1 cellular context compared by ENCODE assay signal in the genomic region with DNA sequence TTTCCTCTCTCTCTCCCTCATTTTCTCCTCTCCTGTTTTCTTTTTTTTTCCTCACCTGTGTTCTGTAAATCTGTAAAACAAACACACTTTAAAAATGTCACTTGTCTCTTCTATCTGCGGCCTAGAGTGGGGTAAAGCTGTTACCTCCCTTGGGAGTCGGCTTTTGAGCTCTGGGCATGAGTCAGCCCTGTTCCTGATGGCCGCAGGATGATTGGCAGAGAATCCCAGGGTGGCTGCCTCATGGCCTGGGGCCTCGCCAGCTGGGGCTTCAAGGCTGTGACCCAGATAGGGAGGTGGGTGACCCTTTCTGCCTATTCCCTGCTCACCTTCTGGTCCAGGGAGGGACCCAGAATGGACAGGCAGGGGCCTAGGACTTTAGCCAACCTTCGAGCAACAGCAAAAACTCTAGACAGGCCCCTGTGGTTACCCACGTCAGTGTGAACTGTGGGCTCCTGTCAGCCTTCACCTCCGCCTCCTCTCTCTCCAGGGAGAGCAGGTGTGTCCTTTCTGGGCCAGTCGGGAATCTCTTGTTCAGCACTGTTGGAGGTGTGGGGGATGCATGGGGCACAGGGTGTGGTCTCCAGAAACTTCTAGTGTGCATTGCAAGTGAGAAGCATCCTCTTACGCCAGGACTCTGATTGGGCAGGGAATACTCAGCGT.
TF ChIP-seq lines count a peak whose summit lies in the region.

No MANE protein-coding gene starts in this region.

TF ChIP-seq in HEK293, 187 proteins besides CTCF, POLR2A, EP300 and RAD21 (continued from another document and continues in another):
- TF ChIP-seq, protein P1, sequence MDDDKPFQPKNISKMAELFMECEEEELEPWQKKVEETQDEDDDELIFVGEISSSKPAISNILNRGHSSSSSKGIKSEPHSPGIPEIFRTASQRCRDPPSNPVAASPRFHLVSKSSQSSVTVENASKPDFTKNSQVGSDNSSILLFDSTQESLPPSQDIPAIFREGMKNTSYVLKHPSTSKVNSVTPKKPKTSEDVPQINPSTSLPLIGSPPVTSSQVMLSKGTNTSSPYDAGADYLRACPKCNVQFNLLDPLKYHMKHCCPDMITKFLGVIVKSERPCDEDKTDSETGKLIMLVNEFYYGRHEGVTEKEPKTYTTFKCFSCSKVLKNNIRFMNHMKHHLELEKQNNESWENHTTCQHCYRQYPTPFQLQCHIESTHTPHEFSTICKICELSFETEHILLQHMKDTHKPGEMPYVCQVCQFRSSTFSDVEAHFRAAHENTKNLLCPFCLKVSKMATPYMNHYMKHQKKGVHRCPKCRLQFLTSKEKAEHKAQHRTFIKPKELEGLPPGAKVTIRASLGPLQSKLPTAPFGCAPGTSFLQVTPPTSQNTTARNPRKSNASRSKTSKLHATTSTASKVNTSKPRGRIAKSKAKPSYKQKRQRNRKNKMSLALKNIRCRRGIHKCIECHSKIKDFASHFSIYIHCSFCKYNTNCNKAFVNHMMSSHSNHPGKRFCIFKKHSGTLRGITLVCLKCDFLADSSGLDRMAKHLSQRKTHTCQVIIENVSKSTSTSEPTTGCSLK (tag by site-specific recombination; IDR thresholded peaks at IDR 0.05), result no peak
- TF ChIP-seq, protein P2, sequence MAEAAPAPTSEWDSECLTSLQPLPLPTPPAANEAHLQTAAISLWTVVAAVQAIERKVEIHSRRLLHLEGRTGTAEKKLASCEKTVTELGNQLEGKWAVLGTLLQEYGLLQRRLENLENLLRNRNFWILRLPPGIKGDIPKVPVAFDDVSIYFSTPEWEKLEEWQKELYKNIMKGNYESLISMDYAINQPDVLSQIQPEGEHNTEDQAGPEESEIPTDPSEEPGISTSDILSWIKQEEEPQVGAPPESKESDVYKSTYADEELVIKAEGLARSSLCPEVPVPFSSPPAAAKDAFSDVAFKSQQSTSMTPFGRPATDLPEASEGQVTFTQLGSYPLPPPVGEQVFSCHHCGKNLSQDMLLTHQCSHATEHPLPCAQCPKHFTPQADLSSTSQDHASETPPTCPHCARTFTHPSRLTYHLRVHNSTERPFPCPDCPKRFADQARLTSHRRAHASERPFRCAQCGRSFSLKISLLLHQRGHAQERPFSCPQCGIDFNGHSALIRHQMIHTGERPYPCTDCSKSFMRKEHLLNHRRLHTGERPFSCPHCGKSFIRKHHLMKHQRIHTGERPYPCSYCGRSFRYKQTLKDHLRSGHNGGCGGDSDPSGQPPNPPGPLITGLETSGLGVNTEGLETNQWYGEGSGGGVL (tag by site-specific recombination; IDR thresholded peaks at IDR 0.05), result no peak
- TF ChIP-seq, protein P3, sequence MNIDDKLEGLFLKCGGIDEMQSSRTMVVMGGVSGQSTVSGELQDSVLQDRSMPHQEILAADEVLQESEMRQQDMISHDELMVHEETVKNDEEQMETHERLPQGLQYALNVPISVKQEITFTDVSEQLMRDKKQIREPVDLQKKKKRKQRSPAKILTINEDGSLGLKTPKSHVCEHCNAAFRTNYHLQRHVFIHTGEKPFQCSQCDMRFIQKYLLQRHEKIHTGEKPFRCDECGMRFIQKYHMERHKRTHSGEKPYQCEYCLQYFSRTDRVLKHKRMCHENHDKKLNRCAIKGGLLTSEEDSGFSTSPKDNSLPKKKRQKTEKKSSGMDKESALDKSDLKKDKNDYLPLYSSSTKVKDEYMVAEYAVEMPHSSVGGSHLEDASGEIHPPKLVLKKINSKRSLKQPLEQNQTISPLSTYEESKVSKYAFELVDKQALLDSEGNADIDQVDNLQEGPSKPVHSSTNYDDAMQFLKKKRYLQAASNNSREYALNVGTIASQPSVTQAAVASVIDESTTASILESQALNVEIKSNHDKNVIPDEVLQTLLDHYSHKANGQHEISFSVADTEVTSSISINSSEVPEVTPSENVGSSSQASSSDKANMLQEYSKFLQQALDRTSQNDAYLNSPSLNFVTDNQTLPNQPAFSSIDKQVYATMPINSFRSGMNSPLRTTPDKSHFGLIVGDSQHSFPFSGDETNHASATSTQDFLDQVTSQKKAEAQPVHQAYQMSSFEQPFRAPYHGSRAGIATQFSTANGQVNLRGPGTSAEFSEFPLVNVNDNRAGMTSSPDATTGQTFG (tag by site-specific recombination; IDR thresholded peaks at IDR 0.05; ENCODE audit: borderline replicate concordance), result no peak
- TF ChIP-seq ZNF707 (tag by site-specific recombination; IDR thresholded peaks at IDR 0.05) (no peak), ZNF132 (tag by site-specific recombination; IDR thresholded peaks at IDR 0.05; ENCODE audit: borderline replicate concordance) (no peak), ZNF585B (tag by site-specific recombination; IDR thresholded peaks at IDR 0.05) (no peak), HOXA7 (CRISPR knock-in tag; IDR thresholded peaks at IDR 0.05; ENCODE audit: borderline replicate concordance) (no peak), ZFP3 (tag by site-specific recombination; IDR thresholded peaks at IDR 0.05; ENCODE audit: low read depth) (no peak), ZNF76 (tag by site-specific recombination; IDR thresholded peaks at IDR 0.05; ENCODE audit: borderline replicate concordance, low read depth) (no peak), ZNF660 (tag by site-specific recombination; IDR thresholded peaks at IDR 0.05) (no peak), ZNF391 (tag by site-specific recombination; IDR thresholded peaks at IDR 0.05; ENCODE audit: borderline replicate concordance, low read depth) (no peak), ZNF701 (tag by site-specific recombination; IDR thresholded peaks at IDR 0.05) (no peak), ZNF768 (tag by site-specific recombination; IDR thresholded peaks at IDR 0.05) (no peak), ZBTB21 (tag by site-specific recombination; IDR thresholded peaks at IDR 0.05) (no peak), ZNF548 (tag by site-specific recombination; IDR thresholded peaks at IDR 0.05) (no peak), ZNF184 (tag by site-specific recombination; IDR thresholded peaks at IDR 0.05) (no peak), ZNF596 (tag by site-specific recombination; IDR thresholded peaks at IDR 0.05) (no peak), ZNF37A (tag by site-specific recombination; IDR thresholded peaks at IDR 0.05) (no peak), ZNF16 (tag by site-specific recombination; IDR thresholded peaks at IDR 0.05; ENCODE audit: low read depth) (no peak), ZNF223 (tag by site-specific recombination; IDR thresholded peaks at IDR 0.05) (no peak), ZNF121 (tag by site-specific recombination; IDR thresholded peaks at IDR 0.05) (no peak), ZNF239 (tag by site-specific recombination; IDR thresholded peaks at IDR 0.05) (no peak), FEZF1 (tag by site-specific recombination; IDR thresholded peaks at IDR 0.05) (no peak), ZNF843 (tag by site-specific recombination; IDR thresholded peaks at IDR 0.05) (no peak), KLF7 (tag by site-specific recombination; IDR thresholded peaks at IDR 0.05; ENCODE audit: borderline replicate concordance) (no peak), ZFP69B (tag by site-specific recombination; IDR thresholded peaks at IDR 0.05) (no peak), OVOL3 (tag by site-specific recombination; IDR thresholded peaks at IDR 0.05) (no peak), BCL11A (tag by site-specific recombination; IDR thresholded peaks at IDR 0.05; ENCODE audit: low read depth) (no peak)
- TF ChIP-seq, protein P4, sequence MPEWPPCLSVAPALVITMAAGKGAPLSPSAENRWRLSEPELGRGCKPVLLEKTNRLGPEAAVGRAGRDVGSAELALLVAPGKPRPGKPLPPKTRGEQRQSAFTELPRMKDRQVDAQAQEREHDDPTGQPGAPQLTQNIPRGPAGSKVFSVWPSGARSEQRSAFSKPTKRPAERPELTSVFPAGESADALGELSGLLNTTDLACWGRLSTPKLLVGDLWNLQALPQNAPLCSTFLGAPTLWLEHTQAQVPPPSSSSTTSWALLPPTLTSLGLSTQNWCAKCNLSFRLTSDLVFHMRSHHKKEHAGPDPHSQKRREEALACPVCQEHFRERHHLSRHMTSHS (tag by site-specific recombination; IDR thresholded peaks at IDR 0.05), result no peak
- TF ChIP-seq, protein P5, sequence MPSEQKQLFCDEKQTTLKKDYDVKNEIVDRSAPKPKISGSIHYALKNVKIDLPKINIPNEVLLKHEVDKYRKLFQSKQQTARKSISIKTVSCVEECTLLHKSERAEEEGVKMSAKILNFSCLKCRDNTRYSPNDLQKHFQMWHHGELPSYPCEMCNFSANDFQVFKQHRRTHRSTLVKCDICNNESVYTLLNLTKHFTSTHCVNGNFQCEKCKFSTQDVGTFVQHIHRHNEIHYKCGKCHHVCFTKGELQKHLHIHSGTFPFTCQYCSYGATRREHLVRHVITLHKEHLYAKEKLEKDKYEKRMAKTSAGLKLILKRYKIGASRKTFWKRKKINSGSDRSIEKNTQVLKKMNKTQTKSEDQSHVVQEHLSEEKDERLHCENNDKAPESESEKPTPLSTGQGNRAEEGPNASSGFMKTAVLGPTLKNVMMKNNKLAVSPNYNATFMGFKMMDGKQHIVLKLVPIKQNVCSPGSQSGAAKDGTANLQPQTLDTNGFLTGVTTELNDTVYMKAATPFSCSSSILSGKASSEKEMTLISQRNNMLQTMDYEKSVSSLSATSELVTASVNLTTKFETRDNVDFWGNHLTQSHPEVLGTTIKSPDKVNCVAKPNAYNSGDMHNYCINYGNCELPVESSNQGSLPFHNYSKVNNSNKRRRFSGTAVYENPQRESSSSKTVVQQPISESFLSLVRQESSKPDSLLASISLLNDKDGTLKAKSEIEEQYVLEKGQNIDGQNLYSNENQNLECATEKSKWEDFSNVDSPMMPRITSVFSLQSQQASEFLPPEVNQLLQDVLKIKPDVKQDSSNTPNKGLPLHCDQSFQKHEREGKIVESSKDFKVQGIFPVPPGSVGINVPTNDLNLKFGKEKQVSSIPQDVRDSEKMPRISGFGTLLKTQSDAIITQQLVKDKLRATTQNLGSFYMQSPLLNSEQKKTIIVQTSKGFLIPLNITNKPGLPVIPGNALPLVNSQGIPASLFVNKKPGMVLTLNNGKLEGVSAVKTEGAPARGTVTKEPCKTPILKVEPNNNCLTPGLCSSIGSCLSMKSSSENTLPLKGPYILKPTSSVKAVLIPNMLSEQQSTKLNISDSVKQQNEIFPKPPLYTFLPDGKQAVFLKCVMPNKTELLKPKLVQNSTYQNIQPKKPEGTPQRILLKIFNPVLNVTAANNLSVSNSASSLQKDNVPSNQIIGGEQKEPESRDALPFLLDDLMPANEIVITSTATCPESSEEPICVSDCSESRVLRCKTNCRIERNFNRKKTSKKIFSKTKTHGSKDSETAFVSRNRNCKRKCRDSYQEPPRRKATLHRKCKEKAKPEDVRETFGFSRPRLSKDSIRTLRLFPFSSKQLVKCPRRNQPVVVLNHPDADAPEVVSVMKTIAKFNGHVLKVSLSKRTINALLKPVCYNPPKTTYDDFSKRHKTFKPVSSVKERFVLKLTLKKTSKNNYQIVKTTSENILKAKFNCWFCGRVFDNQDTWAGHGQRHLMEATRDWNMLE (tag by site-specific recombination; conservative IDR thresholded peaks at IDR 0.05; ENCODE audit: low read depth), result no peak
- TF ChIP-seq, protein P6, sequence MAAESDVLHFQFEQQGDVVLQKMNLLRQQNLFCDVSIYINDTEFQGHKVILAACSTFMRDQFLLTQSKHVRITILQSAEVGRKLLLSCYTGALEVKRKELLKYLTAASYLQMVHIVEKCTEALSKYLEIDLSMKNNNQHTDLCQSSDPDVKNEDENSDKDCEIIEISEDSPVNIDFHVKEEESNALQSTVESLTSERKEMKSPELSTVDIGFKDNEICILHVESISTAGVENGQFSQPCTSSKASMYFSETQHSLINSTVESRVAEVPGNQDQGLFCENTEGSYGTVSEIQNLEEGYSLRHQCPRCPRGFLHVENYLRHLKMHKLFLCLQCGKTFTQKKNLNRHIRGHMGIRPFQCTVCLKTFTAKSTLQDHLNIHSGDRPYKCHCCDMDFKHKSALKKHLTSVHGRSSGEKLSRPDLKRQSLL (tag by site-specific recombination; IDR thresholded peaks at IDR 0.05), result no peak
- TF ChIP-seq, protein P7, sequence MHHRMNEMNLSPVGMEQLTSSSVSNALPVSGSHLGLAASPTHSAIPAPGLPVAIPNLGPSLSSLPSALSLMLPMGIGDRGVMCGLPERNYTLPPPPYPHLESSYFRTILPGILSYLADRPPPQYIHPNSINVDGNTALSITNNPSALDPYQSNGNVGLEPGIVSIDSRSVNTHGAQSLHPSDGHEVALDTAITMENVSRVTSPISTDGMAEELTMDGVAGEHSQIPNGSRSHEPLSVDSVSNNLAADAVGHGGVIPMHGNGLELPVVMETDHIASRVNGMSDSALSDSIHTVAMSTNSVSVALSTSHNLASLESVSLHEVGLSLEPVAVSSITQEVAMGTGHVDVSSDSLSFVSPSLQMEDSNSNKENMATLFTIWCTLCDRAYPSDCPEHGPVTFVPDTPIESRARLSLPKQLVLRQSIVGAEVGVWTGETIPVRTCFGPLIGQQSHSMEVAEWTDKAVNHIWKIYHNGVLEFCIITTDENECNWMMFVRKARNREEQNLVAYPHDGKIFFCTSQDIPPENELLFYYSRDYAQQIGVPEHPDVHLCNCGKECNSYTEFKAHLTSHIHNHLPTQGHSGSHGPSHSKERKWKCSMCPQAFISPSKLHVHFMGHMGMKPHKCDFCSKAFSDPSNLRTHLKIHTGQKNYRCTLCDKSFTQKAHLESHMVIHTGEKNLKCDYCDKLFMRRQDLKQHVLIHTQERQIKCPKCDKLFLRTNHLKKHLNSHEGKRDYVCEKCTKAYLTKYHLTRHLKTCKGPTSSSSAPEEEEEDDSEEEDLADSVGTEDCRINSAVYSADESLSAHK (tag by site-specific recombination; IDR thresholded peaks at IDR 0.05), result no peak
- TF ChIP-seq, protein P8, sequence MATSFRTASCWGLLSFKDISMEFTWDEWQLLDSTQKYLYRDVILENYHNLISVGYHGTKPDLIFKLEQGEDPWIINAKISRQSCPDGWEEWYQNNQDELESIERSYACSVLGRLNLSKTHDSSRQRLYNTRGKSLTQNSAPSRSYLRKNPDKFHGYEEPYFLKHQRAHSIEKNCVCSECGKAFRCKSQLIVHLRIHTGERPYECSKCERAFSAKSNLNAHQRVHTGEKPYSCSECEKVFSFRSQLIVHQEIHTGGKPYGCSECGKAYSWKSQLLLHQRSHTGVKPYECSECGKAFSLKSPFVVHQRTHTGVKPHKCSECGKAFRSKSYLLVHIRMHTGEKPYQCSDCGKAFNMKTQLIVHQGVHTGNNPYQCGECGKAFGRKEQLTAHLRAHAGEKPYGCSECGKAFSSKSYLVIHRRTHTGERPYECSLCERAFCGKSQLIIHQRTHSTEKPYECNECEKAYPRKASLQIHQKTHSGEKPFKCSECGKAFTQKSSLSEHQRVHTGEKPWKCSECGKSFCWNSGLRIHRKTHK (tag by site-specific recombination; IDR thresholded peaks at IDR 0.05), result no peak
- TF ChIP-seq, protein P9, sequence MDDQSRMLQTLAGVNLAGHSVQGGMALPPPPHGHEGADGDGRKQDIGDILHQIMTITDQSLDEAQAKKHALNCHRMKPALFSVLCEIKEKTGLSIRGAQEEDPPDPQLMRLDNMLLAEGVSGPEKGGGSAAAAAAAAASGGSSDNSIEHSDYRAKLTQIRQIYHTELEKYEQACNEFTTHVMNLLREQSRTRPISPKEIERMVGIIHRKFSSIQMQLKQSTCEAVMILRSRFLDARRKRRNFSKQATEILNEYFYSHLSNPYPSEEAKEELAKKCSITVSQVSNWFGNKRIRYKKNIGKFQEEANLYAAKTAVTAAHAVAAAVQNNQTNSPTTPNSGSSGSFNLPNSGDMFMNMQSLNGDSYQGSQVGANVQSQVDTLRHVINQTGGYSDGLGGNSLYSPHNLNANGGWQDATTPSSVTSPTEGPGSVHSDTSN (CRISPR knock-in tag; IDR thresholded peaks at IDR 0.05), result no peak
- TF ChIP-seq, protein P10, sequence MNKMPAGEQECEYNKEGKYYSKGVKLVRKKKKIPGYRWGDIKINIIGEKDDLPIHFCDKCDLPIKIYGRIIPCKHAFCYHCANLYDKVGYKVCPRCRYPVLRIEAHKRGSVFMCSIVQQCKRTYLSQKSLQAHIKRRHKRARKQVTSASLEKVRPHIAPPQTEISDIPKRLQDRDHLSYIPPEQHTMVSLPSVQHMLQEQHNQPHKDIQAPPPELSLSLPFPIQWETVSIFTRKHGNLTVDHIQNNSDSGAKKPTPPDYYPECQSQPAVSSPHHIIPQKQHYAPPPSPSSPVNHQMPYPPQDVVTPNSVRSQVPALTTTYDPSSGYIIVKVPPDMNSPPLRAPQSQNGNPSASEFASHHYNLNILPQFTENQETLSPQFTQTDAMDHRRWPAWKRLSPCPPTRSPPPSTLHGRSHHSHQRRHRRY (tag by site-specific recombination; IDR thresholded peaks at IDR 0.05), result no peak
